Comparison of ENCODE assay signal across 8 cellular contexts in genomic region chr1:171313319-171313834, GRCh38. TPM values are rescaled to one million over a fixed set of nuclear protein-coding genes. Genes with fewer than 3 reads are reported as not detected.
DNase-seq lines count a peak whose midpoint lies in the region; ATAC-seq and TF ChIP-seq lines count a peak whose summit lies in the region.

No MANE protein-coding gene starts in this region.

- H3K27ac ChIP-seq in right atrium auricular region, result peak overlapping the region; percentile 64 to 79
- no peak overlapping the region for H3K27ac ChIP-seq in endodermal cell (ENCODE audit: low read depth, low read length)
- H3K27ac ChIP-seq in thyroid gland, result peak overlapping the region; percentile 61 to 78 (median 71)

- no peak overlapping the region for H3K9ac ChIP-seq in endodermal cell (ENCODE audit: extremely low read depth, low read length, poor library complexity, severe bottlenecking)

- H3K4me3 ChIP-seq in right atrium auricular region (no peak overlapping the region), endodermal cell (ENCODE audit: low read length) (no peak overlapping the region), thyroid gland (replicated peaks in 1 of 3) (no peak overlapping the region)

- TF ChIP-seq CTCF in right atrium auricular region (IDR thresholded peaks at IDR 0.05), result no peak
- TF ChIP-seq CTCF in endodermal cell (conservative IDR thresholded peaks at IDR 0.05), result no peak
- TF ChIP-seq CTCF in thyroid gland (IDR thresholded peaks at IDR 0.05), result no peak

- H3K36me3 ChIP-seq in right atrium auricular region (no peaks in the 10 kb centered on the region), endodermal cell (ENCODE audit: control insufficient read depth, insufficient read depth, low read length) (no peaks in the 10 kb centered on the region), thyroid gland (no peaks in the 10 kb centered on the region)

- no peaks in the 10 kb centered on the region for H3K27me3 Mint-ChIP-seq in endodermal cell (ENCODE audit: insufficient read depth)

- peak overlapping the region; percentile 78 for H3K27ac Mint-ChIP-seq in endodermal cell

- no peaks in the 10 kb centered on the region for H3K9me3 Mint-ChIP-seq in endodermal cell

- peaks cover 0 to 16% of the 10 kb centered on the region in 2 donors for H3K4me1 ChIP-seq in right atrium auricular region
- peaks cover 7% of the 10 kb centered on the region for H3K4me1 ChIP-seq in endodermal cell (ENCODE audit: control insufficient read depth, insufficient read depth, low read length)
- peaks cover 9 to 10% of the 10 kb centered on the region in 2 donors for H3K4me1 ChIP-seq in thyroid gland

- no peak for TF ChIP-seq POLR2A in thyroid gland (IDR thresholded peaks at IDR 0.05)

- H3K9me3 ChIP-seq in right atrium auricular region, result no peaks in the 10 kb centered on the region
- H3K9me3 ChIP-seq in endodermal cell (ENCODE audit: control insufficient read depth, low read length), result peaks cover under 1% of the 10 kb centered on the region
- no peaks in the 10 kb centered on the region for H3K9me3 ChIP-seq in thyroid gland

- peak overlapping the region; percentile 49 for H3K4me3 Mint-ChIP-seq in endodermal cell

- H3K4me1 Mint-ChIP-seq in endodermal cell, result peaks cover 17% of the 10 kb centered on the region

- DNase-seq in right atrium auricular region (ENCODE audit: low spot score) (no peak), left cardiac atrium (no peak), endodermal cell (no peak), thyroid gland (no peak), AG08395 (ENCODE audit: low spot score) (no peak), activated gamma-delta T cell treated with Interleukin-2 at 50 U/mL for 16 hours (no peak)
- DNase-seq in stimulated activated naive CD4-positive, alpha-beta T cell treated with Interleukin-2 at 50 U/mL for 16 hours (lab: John Stamatoyannopoulos, UW), result no peak

- H3K27me3 ChIP-seq in right atrium auricular region (no peaks in the 10 kb centered on the region), endodermal cell (ENCODE audit: control insufficient read depth, insufficient read depth, low read length, poor library complexity, severe bottlenecking) (no peaks in the 10 kb centered on the region), thyroid gland (no peaks in the 10 kb centered on the region)

- WGBS in endodermal cell (ENCODE audit: insufficient coverage in 1 of 2, insufficient read length in 1 of 2), 2 experiments, result 44 to 63% methylated on average over 1 of the region's 1 CpG
- 9 to 15% methylated on average over 1 of the region's 1 CpG for WGBS in thyroid gland, 2 donors

- intact Hi-C loops in left cardiac atrium (cut with DNase I), result loop anchor here (5.0 kb wide), 3 partner anchors 61 to 346 kb away; partner anchors contain the start of gene FMO1 (in 1 of the 2)
- intact Hi-C loops in thyroid gland (cut with DNase I), result no loop called here

- ATAC-seq in left cardiac atrium (no peak), HG03175 (IDR thresholded peaks at IDR 0.05; ENCODE audit: unreplicated experiment) (peak; percentile 28)

- H3K36me3 Mint-ChIP-seq in endodermal cell (ENCODE audit: low read depth), result no peaks in the 10 kb centered on the region

RNA-seq across cellular contexts. Expression of gene FMO4, which starts 0.6 kb away (rescaled TPM):
- total RNA-seq in right atrium auricular region (10 to 100 TPM in 1 of 2 donors, 1 to 10 TPM in 1; 6.9 to 11.8 TPM), left cardiac atrium (1 to 10 TPM; 3.1 to 3.8 TPM), endodermal cell (1 to 10 TPM; 2.5 to 3.5 TPM), thyroid gland (1 to 10 TPM; 4.6 to 7.3 (median 6.5) TPM)
- 2.4 TPM for polyA plus RNA-seq in endodermal cell (2013, experiment 1 of 2)
- polyA plus RNA-seq in endodermal cell (2013, experiment 2 of 2), result 4.2 TPM
